Comparison of ENCODE assay signal across 8 cellular contexts in genomic region chr1:231337472-231338269, GRCh38. TPM values are rescaled to one million over a fixed set of nuclear protein-coding genes. Genes with fewer than 3 reads are reported as not detected.
DNase-seq lines count a peak whose midpoint lies in the region; ATAC-seq, FAIRE-seq and TF ChIP-seq lines count a peak whose summit lies in the region.

EXOC8 (minus strand) TSS chr1:231337852; CDS start chr1:231337745, 107 bp downstream.

- TF ChIP-seq POLR2A in body of pancreas (IDR thresholded peaks at IDR 0.05) (peak; percentile 84 to 92 (median 90)), sigmoid colon (IDR thresholded peaks at IDR 0.05) (peak; percentile 86 to 87)

- H3K36me3 ChIP-seq in body of pancreas (replicated peaks in 1 of 2; ENCODE audit: insufficient read depth in 1 of 2, low read depth in 2 of 2) (no peaks in the 10 kb centered on the region), sigmoid colon (peaks cover 0 to 6% (median 0%) of the 10 kb centered on the region in 4 donors)

- DNase-seq in A172 (ENCODE audit: low spot score) (peak; percentile 99), NCI-H2107 treated with DMSO at 0.1 percent for 48 hours (lab: John Stamatoyannopoulos, UW; ENCODE audit: unreplicated experiment) (peak; percentile 97), body of pancreas (peak; percentile 95 to 98 (median 96)), iPS DF 4.7 (ENCODE audit: extremely low read depth, low spot score) (peak; percentile 95), sigmoid colon (peak; percentile 97)

- peak; percentile 88 for FAIRE-seq in TTC549 (lab: Jason Lieb, UNC)

- no peak for TF ChIP-seq EP300 in sigmoid colon (IDR thresholded peaks at IDR 0.05)

- H3K27ac ChIP-seq in body of pancreas: peak within 1 kb of the TSS; percentile 70 to 97 (median 94)
- peak within 1 kb of the TSS; percentile 88 to 96 (median 92) for H3K27ac ChIP-seq in sigmoid colon

- peaks cover 46% of the 10 kb centered on the region for H3K4me1 ChIP-seq in body of pancreas
- H3K4me1 ChIP-seq in sigmoid colon: peaks cover 0 to 60% (median 52%) of the 10 kb centered on the region in 4 donors

- peak in 2 of 7 experiments; percentile 13 for TF ChIP-seq CTCF in body of pancreas (IDR thresholded peaks at IDR 0.05)
- no peak for TF ChIP-seq CTCF in sigmoid colon (IDR thresholded peaks at IDR 0.05)

- H3K4me3 ChIP-seq in body of pancreas (peak within 1 kb of the TSS; percentile 76 to 92), sigmoid colon (peak within 1 kb of the TSS; percentile 69 to 94 (median 81))

- ATAC-seq in GM18520 (IDR thresholded peaks at IDR 0.05; ENCODE audit: unreplicated experiment) (peak; percentile 76), HG03064 (IDR thresholded peaks at IDR 0.05; ENCODE audit: low read depth, unreplicated experiment) (peak; percentile 76), body of pancreas (peak; percentile 97)

- intact Hi-C loops in body of pancreas (cut with DNase I) (no loop called here), sigmoid colon (cut with DNase I) (loop anchor here (2.0 to 5.0 kb wide), 4 partner anchors 85 to 265 kb away; partner anchors contain the start of genes EGLN1, GNPAT and TSNAX)

- H3K9me3 ChIP-seq in body of pancreas (no peaks in the 10 kb centered on the region), sigmoid colon (no peaks in the 10 kb centered on the region)

- H3K27me3 ChIP-seq in body of pancreas (no peaks in the 10 kb centered on the region), sigmoid colon (no peaks in the 10 kb centered on the region)

- 0% methylated on average over 8 to 74 of the region's 74 CpGs for WGBS in body of pancreas, 2 donors
- WGBS in sigmoid colon, 2 donors: 0% methylated on average over 74 of the region's 74 CpGs

RNA-seq across cellular contexts. Expression of gene EXOC8, which starts in this region (rescaled TPM):
- 15.9 and 19.4 TPM in 2 replicates for total RNA-seq in A172 (2014; rRNA removed; shearing (Covaris generic))
- total RNA-seq in body of pancreas: 10 to 100 TPM; 10.6 to 12.9 TPM
- 10 to 100 TPM in 3 of 4 donors, 1 to 10 TPM in 1; 9.5 to 11.7 (median 11.3) TPM for total RNA-seq in sigmoid colon
- 1 to 10 TPM; 3.0 to 6.6 (median 3.9) TPM for polyA plus RNA-seq in sigmoid colon

Comparison
In these comparisons a context has a peak if more than half of its experiments do, and no peak if none do; other contexts are left out.
1. Peak in every context shown above with its lines: DNase-seq, ATAC-seq, H3K4me3 ChIP-seq and H3K27ac ChIP-seq.